15 cellular contexts compared by ENCODE assay signal in genomic region chr1:21020151-21020550, GRCh38.
DNase-seq lines count a peak whose midpoint lies in the region; ATAC-seq, FAIRE-seq and TF ChIP-seq lines count a peak whose summit lies in the region.
"Had no signal": no experiment of that assay in that cellular context is flagged by ENCODE, and none has a peak within 500 bp of the region (broad histone marks: within the 10 kb centered on the region; RNA-seq: fewer than 3 reads in every experiment).

No MANE protein-coding gene starts in this region.

- BruUV-seq in mammary epithelial cell (replicated peaks; lab: Mats Ljungman, UMichigan), result no TSS peak

- H3K9ac ChIP-seq in astrocyte (ENCODE audit: low read length) (no peak overlapping the region), trophoblast cell (ENCODE audit: low read length) (no peak overlapping the region), mammary epithelial cell (ENCODE audit: insufficient read depth, low read length) (no peak overlapping the region)

- H3K27ac ChIP-seq in 22Rv1, result peak overlapping the region; percentile 19; the same call in 1 of the 2 replicates
- no peak overlapping the region for H3K27ac ChIP-seq in astrocyte (ENCODE audit: low read depth, low read length)
- H3K27ac ChIP-seq in trophoblast cell (ENCODE audit: low read depth, low read length), result peak overlapping the region; percentile 0
- no peak overlapping the region for H3K27ac ChIP-seq in mammary epithelial cell (ENCODE audit: insufficient read depth, low read depth, low read length)

- TF ChIP-seq CTCF in 22Rv1 (IDR thresholded peaks at IDR 0.05) (no peak), astrocyte (IDR thresholded peaks at IDR 0.05; ENCODE audit: insufficient read depth, low read depth, low read length) (no peak), mammary epithelial cell (conservative IDR thresholded peaks at IDR 0.05 in 1 of 2, IDR thresholded peaks at IDR 0.05 in 1 of 2; ENCODE audit: extremely low read depth in 1 of 2, insufficient read depth in 1 of 2, low read depth in 1 of 2, low read length in 2 of 2) (no peak)

- no peak overlapping the region for H3K4me3 ChIP-seq in astrocyte (ENCODE audit: insufficient read depth, low read depth, low read length)
- H3K4me3 ChIP-seq in trophoblast cell (ENCODE audit: low read depth, low read length), result no peak overlapping the region
- H3K4me3 ChIP-seq in mammary epithelial cell (replicated peaks in 1 of 3; ENCODE audit: insufficient read depth in 1 of 3, low read depth in 2 of 3, low read length in 3 of 3), result no peak overlapping the region

- no peaks in the 10 kb centered on the region for H3K27me3 Mint-ChIP-seq in astrocyte (ENCODE audit: low read depth, unreplicated experiment)
- H3K27me3 Mint-ChIP-seq in immature natural killer cell (ENCODE audit: low read depth in 3 of 3), result peaks cover 0 to 2% (median 0%) of the 10 kb centered on the region in 3 donors
- H3K27me3 Mint-ChIP-seq in activated CD4-positive, alpha-beta memory T cell treated with anti-CD3 and anti-CD28 coated beads, Interleukin-2, amount 10 ng/mL, durations not matched to agents 7 days and 5 days, result no peaks in the 10 kb centered on the region

- H3K79me2 ChIP-seq in astrocyte (ENCODE audit: insufficient read depth, low read length), result peaks cover 58% of the 10 kb centered on the region
- H3K79me2 ChIP-seq in trophoblast cell (ENCODE audit: control insufficient read depth, insufficient read depth, low read length, poor library complexity), result no peaks in the 10 kb centered on the region
- H3K79me2 ChIP-seq in mammary epithelial cell (ENCODE audit: insufficient read depth, low read length), result peaks cover 61% of the 10 kb centered on the region

- no peak overlapping the region for H3K23ac ChIP-seq in trophoblast cell (ENCODE audit: low read length)

- no peak overlapping the region for H3K4me2 ChIP-seq in astrocyte (ENCODE audit: low read length)
- no peak overlapping the region for H3K4me2 ChIP-seq in trophoblast cell (ENCODE audit: low read length)
- no peak overlapping the region for H3K4me2 ChIP-seq in mammary epithelial cell (ENCODE audit: insufficient read depth, low read depth, low read length)

- in situ Hi-C loops in mammary epithelial cell (cut with MboI; ENCODE audit: low sequenced_read_pairs in 2 of 2), result no loop called here

- H3K4me1 Mint-ChIP-seq in astrocyte (ENCODE audit: low read depth, unreplicated experiment) (peaks cover 24% of the 10 kb centered on the region), immature natural killer cell (peaks cover 46 to 68% of the 10 kb centered on the region in 2 donors)
- peaks cover 31% of the 10 kb centered on the region for H3K4me1 Mint-ChIP-seq in activated CD4-positive, alpha-beta memory T cell treated with anti-CD3 and anti-CD28 coated beads, Interleukin-2, amount 10 ng/mL, durations not matched to agents 7 days and 5 days

- H2AFZ ChIP-seq in astrocyte (ENCODE audit: low read depth, low read length), result no peak overlapping the region
- H2AFZ ChIP-seq in trophoblast cell (ENCODE audit: insufficient read depth, low read length, poor library complexity), result no peak overlapping the region
- H2AFZ ChIP-seq in mammary epithelial cell (ENCODE audit: low read depth, low read length), result no peak overlapping the region

- H3K18ac ChIP-seq in trophoblast cell (ENCODE audit: low read length), result no peak overlapping the region

- no peak for ATAC-seq in left lobe of liver
- ATAC-seq: HepG2 had no signal

- no CpG with 5 or more reads among the region's 3 CpGs for WGBS in trophoblast cell (ENCODE audit: extremely low coverage, insufficient coverage, insufficient read length)
- 100% methylated on average over 3 of the region's 3 CpGs for WGBS in mammary epithelial cell (ENCODE audit: low coverage, missing lambda C conversion rate)

- no peak overlapping the region for H4K12ac ChIP-seq in trophoblast cell (ENCODE audit: low read depth, low read length)

- dilution Hi-C loops in mammary epithelial cell (cut with HindIII; ENCODE audit: low sequenced_read_pairs), result no loop called here

- POLR2A ChIA-PET in activated CD4-positive, alpha-beta memory T cell treated with anti-CD3 and anti-CD28 coated beads, Interleukin-2, amount 10 ng/mL, durations not matched to agents 7 days and 5 days (lab: Charles Lee), result no interaction called here

- no peaks in the 10 kb centered on the region for H3K9me3 Mint-ChIP-seq in astrocyte (ENCODE audit: unreplicated experiment)
- no peaks in the 10 kb centered on the region for H3K9me3 Mint-ChIP-seq in immature natural killer cell
- H3K9me3 Mint-ChIP-seq in activated CD4-positive, alpha-beta memory T cell treated with anti-CD3 and anti-CD28 coated beads, Interleukin-2, amount 10 ng/mL, durations not matched to agents 7 days and 5 days, result no peaks in the 10 kb centered on the region

- H4K20me1 ChIP-seq in astrocyte (ENCODE audit: insufficient read depth, low read length) (peaks cover 30% of the 10 kb centered on the region), mammary epithelial cell (ENCODE audit: insufficient read depth, low read length) (no peaks in the 10 kb centered on the region)

- peaks cover 6% of the 10 kb centered on the region for H3K79me1 ChIP-seq in trophoblast cell (ENCODE audit: low read length)

- H3K4ac ChIP-seq in trophoblast cell (ENCODE audit: low read depth, low read length), result no peak overlapping the region

- H2BK5ac ChIP-seq in trophoblast cell (ENCODE audit: low read depth, low read length, poor library complexity), result no peak overlapping the region

- H2AK5ac ChIP-seq in trophoblast cell (ENCODE audit: low read length), result no peak overlapping the region

- H3K27ac Mint-ChIP-seq in astrocyte (ENCODE audit: unreplicated experiment), result no peak overlapping the region
- peak overlapping the region; percentile 51 to 88 (median 70) for H3K27ac Mint-ChIP-seq in immature natural killer cell
- no peak overlapping the region for H3K27ac Mint-ChIP-seq in activated CD4-positive, alpha-beta memory T cell treated with anti-CD3 and anti-CD28 coated beads, Interleukin-2, amount 10 ng/mL, durations not matched to agents 7 days and 5 days

- H3K4me3 Mint-ChIP-seq in astrocyte (ENCODE audit: unreplicated experiment) (no peak overlapping the region), immature natural killer cell (peak overlapping the region in 2 of 5 donors; percentile 24 to 34)
- H3K4me3 Mint-ChIP-seq in activated CD4-positive, alpha-beta memory T cell treated with anti-CD3 and anti-CD28 coated beads, Interleukin-2, amount 10 ng/mL, durations not matched to agents 7 days and 5 days, result no peak overlapping the region

- H3K27me3 ChIP-seq in astrocyte (ENCODE audit: insufficient read depth, low read length) (no peaks in the 10 kb centered on the region), trophoblast cell (ENCODE audit: insufficient read depth, low read length) (no peaks in the 10 kb centered on the region), mammary epithelial cell (ENCODE audit: insufficient read depth, low read length) (no peaks in the 10 kb centered on the region)

- H3K4me1 ChIP-seq in astrocyte (ENCODE audit: insufficient read depth, low read length) (peaks cover 17% of the 10 kb centered on the region), trophoblast cell (ENCODE audit: control insufficient read depth in 1 of 2, insufficient read depth in 2 of 2, low read length in 2 of 2) (peaks cover 2 to 16% of the 10 kb centered on the region in 2 experiments), mammary epithelial cell (ENCODE audit: insufficient read depth, low read length) (peaks cover 17% of the 10 kb centered on the region)

- H3K36me3 ChIP-seq in astrocyte (ENCODE audit: insufficient read depth, low read length) (no peaks in the 10 kb centered on the region), trophoblast cell (ENCODE audit: control insufficient read depth in 1 of 2, insufficient read depth in 2 of 2, low read length in 2 of 2) (no peaks in the 10 kb centered on the region), mammary epithelial cell (ENCODE audit: insufficient read depth, low read length) (no peaks in the 10 kb centered on the region)

- H2BK12ac ChIP-seq in trophoblast cell (ENCODE audit: low read length), result no peak overlapping the region

- H3K36me3 Mint-ChIP-seq in astrocyte (ENCODE audit: low read depth, unreplicated experiment), result peaks cover 6% of the 10 kb centered on the region
- H3K36me3 Mint-ChIP-seq in immature natural killer cell, result peaks cover 0 to 4% (median 3%) of the 10 kb centered on the region in 3 donors
- peaks cover 20% of the 10 kb centered on the region for H3K36me3 Mint-ChIP-seq in activated CD4-positive, alpha-beta memory T cell treated with anti-CD3 and anti-CD28 coated beads, Interleukin-2, amount 10 ng/mL, durations not matched to agents 7 days and 5 days (ENCODE audit: low read depth)

- no peak overlapping the region for H2BK120ac ChIP-seq in trophoblast cell (ENCODE audit: insufficient read depth, low read length, poor library complexity)

- FAIRE-seq in astrocyte (lab: Jason Lieb, UNC), result no peak
- FAIRE-seq: HepG2 had no signal

- intact Hi-C loops in mammary epithelial cell (cut with micrococcal nuclease), result no loop called here

- no peak overlapping the region for H4K8ac ChIP-seq in trophoblast cell (ENCODE audit: low read depth, low read length)

- H4K91ac ChIP-seq in trophoblast cell (ENCODE audit: low read depth, low read length), result no peak overlapping the region

- peak; percentile 51 for DNase-seq in astrocyte (ENCODE audit: low read depth)
- peak in 1 of 3 donors; percentile 6 for DNase-seq in immature natural killer cell
- DNase-seq in trophoblast cell, result peak; percentile 2 to 13
- DNase-seq in mammary epithelial cell, result no peak
- DNase-seq in activated CD4-positive, alpha-beta memory T cell treated with anti-CD3 and anti-CD28 coated beads, Interleukin-2, amount 10 ng/mL, durations not matched to agents 7 days and 5 days, result no peak
- no peak for DNase-seq in left lobe of liver (ENCODE audit: low spot score)
- DNase-seq in effector CD8-positive, alpha-beta T cell (lab: John Stamatoyannopoulos, UW), result no peak
- DNase-seq: 8988T, EL, H7, Kasumi-1, NCI-H1417 treated with DMSO at 0.1 percent for 48 hours, NCI-H2029 treated with DMSO at 0.1 percent for 48 hours had no signal

- no peak overlapping the region for H3K14ac ChIP-seq in trophoblast cell (ENCODE audit: low read length)

- H3K9me3 ChIP-seq in astrocyte (ENCODE audit: insufficient read depth, low read depth, low read length) (no peaks in the 10 kb centered on the region), trophoblast cell (ENCODE audit: insufficient read depth, low read depth, low read length) (no peaks in the 10 kb centered on the region), mammary epithelial cell (replicated peaks; ENCODE audit: insufficient read depth, low read length) (no peaks in the 10 kb centered on the region)

- CTCF ChIA-PET in mammary epithelial cell (lab: Charles Lee; ENCODE audit: low non-redundant PET), result no interaction called here
- CTCF ChIA-PET in activated CD4-positive, alpha-beta memory T cell treated with anti-CD3 and anti-CD28 coated beads, Interleukin-2, amount 10 ng/mL, durations not matched to agents 7 days and 5 days (lab: Charles Lee), result no interaction called here

Comparison
In these comparisons a context has a peak if more than half of its experiments do, and no peak if none do; other contexts are left out.
1. H3K27ac ChIP-seq: peak in 22Rv1 (single experiment) and trophoblast cell (single experiment); none in astrocyte (single experiment) and mammary epithelial cell (single experiment).
2. DNase-seq: peak in astrocyte (single experiment) and trophoblast cell (2 of 2); none in mammary epithelial cell (single experiment), activated CD4-positive, alpha-beta memory T cell treated with anti-CD3 and anti-CD28 coated beads, Interleukin-2, amount 10 ng/mL, durations not matched to agents 7 days and 5 days (single experiment), left lobe of liver (single experiment) and effector CD8-positive, alpha-beta T cell (single experiment).
3. H3K27ac Mint-ChIP-seq: peak in immature natural killer cell (6 of 6); none in astrocyte (single experiment) and activated CD4-positive, alpha-beta memory T cell treated with anti-CD3 and anti-CD28 coated beads, Interleukin-2, amount 10 ng/mL, durations not matched to agents 7 days and 5 days (single experiment).